Comparison of ENCODE assay signal across 8 cellular contexts in genomic region chr2:25982273-25982967, GRCh38. TPM values are rescaled to one million over a fixed set of nuclear protein-coding genes. Genes with fewer than 3 reads are reported as not detected.
DNase-seq lines count a peak whose midpoint lies in the region; ATAC-seq, FAIRE-seq and TF ChIP-seq lines count a peak whose summit lies in the region.

Gene KIF3C (minus strand): TSS chr2:25982497. CDS start chr2:25981917, 580 bp downstream.

- peak within 1 kb of the TSS; percentile 34 to 65 for H3K4me3 ChIP-seq in DND-41 (ENCODE audit: low read depth in 1 of 2, low read length in 2 of 2)
- H3K4me3 ChIP-seq in HEK293 (ENCODE audit: low read depth, low read length), result peak within 1 kb of the TSS; percentile 71
- H3K4me3 ChIP-seq in right atrium auricular region, result peak within 1 kb of the TSS; percentile 72 to 86

- H4K20me1 ChIP-seq in DND-41 (ENCODE audit: insufficient read depth, low read length), result peaks cover 2% of the 10 kb centered on the region

- FAIRE-seq in urothelium cell line (lab: Jason Lieb, UNC), result peak; percentile 17

- H3K9me3 ChIP-seq in DND-41 (ENCODE audit: insufficient read depth, low read length, severe bottlenecking) (no peaks in the 10 kb centered on the region), HEK293 (ENCODE audit: control insufficient read depth, insufficient read depth, low read depth, low read length) (no peaks in the 10 kb centered on the region), T-helper 17 cell (ENCODE audit: control insufficient read depth, low read length, poor library complexity, severe bottlenecking) (no peaks in the 10 kb centered on the region), right atrium auricular region (no peaks in the 10 kb centered on the region)

- ATAC-seq in DND-41 (ENCODE audit: insufficient read depth, low read depth), result peak; percentile 86
- peak; percentile 95 for ATAC-seq in T-helper 17 cell

- H3K4me1 Mint-ChIP-seq in T-helper 17 cell, result peaks cover 16% of the 10 kb centered on the region

- H3K4me2 ChIP-seq in DND-41 (ENCODE audit: insufficient read depth, low read length), result peak within 1 kb of the TSS; percentile 95

- peak within 1 kb of the TSS; percentile 91 for H3K4me3 Mint-ChIP-seq in T-helper 17 cell

- TF ChIP-seq CTCF in DND-41 (IDR thresholded peaks at IDR 0.05; ENCODE audit: borderline replicate concordance, extremely low read depth, low read length, poor library complexity, severe bottlenecking) (no peak), HEK293 (tag by site-specific recombination; IDR thresholded peaks at IDR 0.05) (no peak), right atrium auricular region (IDR thresholded peaks at IDR 0.05) (no peak)

- H3K36me3 ChIP-seq in DND-41 (ENCODE audit: insufficient read depth, low read length) (no peaks in the 10 kb centered on the region), HEK293 (ENCODE audit: control insufficient read depth in 2 of 2, insufficient read depth in 1 of 2, low read length in 2 of 2) (peaks cover 0 to 7% of the 10 kb centered on the region in 2 experiments; a peak in 1 of 3 replicates), right atrium auricular region (no peaks in the 10 kb centered on the region)

- peak within 1 kb of the TSS; percentile 90 for H3K27ac Mint-ChIP-seq in T-helper 17 cell

- POLR2A ChIA-PET in HEK293 (lab: Yijun Ruan, JAX), result interaction anchor here (0.8 to 2.9 kb wide), 6 partner anchors 9 to 54 kb away, joined by 3 to 12 read pairs (median 4); partner anchors contain the start of gene RAB10

- DNase-seq in DND-41 (peak; percentile 82), NCI-H1417 (lab: John Stamatoyannopoulos, UW) (peak; percentile 91 to 95 (median 93)), T-helper 17 cell (peak; percentile 56 to 69 (median 65)), anterior cingulate cortex (lab: John Stamatoyannopoulos, UW) (peak in 57 of 58 donors; percentile 67 to 95 (median 80)), right atrium auricular region (ENCODE audit: low spot score) (no peak), pulmonary artery endothelial cell (ENCODE audit: low read depth, low spot score) (no peak), urothelium cell line (ENCODE audit: low spot score) (peak; percentile 89)

- H3K36me3 Mint-ChIP-seq in T-helper 17 cell (ENCODE audit: low read depth), result no peaks in the 10 kb centered on the region

- peaks cover 13% of the 10 kb centered on the region; the same call in 1 of the 2 replicates for H3K79me2 ChIP-seq in DND-41 (ENCODE audit: insufficient read depth, low read length)

- H3K4me1 ChIP-seq in DND-41 (ENCODE audit: insufficient read depth, low read length), result peaks cover 49% of the 10 kb centered on the region
- H3K4me1 ChIP-seq in HEK293 (ENCODE audit: control insufficient read depth, insufficient read depth, low read length), result peaks cover 8% of the 10 kb centered on the region
- H3K4me1 ChIP-seq in right atrium auricular region, result peaks cover 0 to 28% of the 10 kb centered on the region in 2 donors

- CTCF ChIA-PET in HEK293 (lab: Yijun Ruan, JAX), result interaction anchor here (0.5 to 2.0 kb wide), 5 partner anchors 9 to 163 kb away, joined by 3 to 7 read pairs (median 3); no protein-coding TSS in a partner anchor

- no peaks in the 10 kb centered on the region for H3K27me3 Mint-ChIP-seq in T-helper 17 cell

- peak within 1 kb of the TSS; percentile 93 for H2AFZ ChIP-seq in DND-41 (ENCODE audit: low read depth, low read length)

- H3K27me3 ChIP-seq in DND-41 (ENCODE audit: insufficient read depth, low read length, poor library complexity) (no peaks in the 10 kb centered on the region), right atrium auricular region (no peaks in the 10 kb centered on the region)

- H3K27ac ChIP-seq in DND-41 (ENCODE audit: low read length), result peak within 1 kb of the TSS; percentile 50
- peak within 1 kb of the TSS; percentile 65; the same call in 1 of the 2 replicates for H3K27ac ChIP-seq in HEK293 (ENCODE audit: extremely low read depth, low read depth, low read length)
- H3K27ac ChIP-seq in right atrium auricular region, result peak within 1 kb of the TSS; percentile 53 to 80

- peak within 1 kb of the TSS; percentile 66 for H3K9ac ChIP-seq in DND-41 (ENCODE audit: low read depth, low read length)

TF ChIP-seq in HEK293, 187 proteins besides CTCF, POLR2A, EP300 and RAD21 (continues in another document):
- TF ChIP-seq SP3 (tag by site-specific recombination; IDR thresholded peaks at IDR 0.05) (peak; percentile 67), KLF17 (tag by site-specific recombination; IDR thresholded peaks at IDR 0.05) (no peak), PRDM2 (tag by site-specific recombination; IDR thresholded peaks at IDR 0.05; ENCODE audit: borderline replicate concordance) (no peak), ZNF626 (tag by site-specific recombination; IDR thresholded peaks at IDR 0.05) (no peak), ZBTB26 (tag by site-specific recombination; optimal IDR thresholded peaks at IDR 0.05) (peak; percentile 71), SP2 (tag by site-specific recombination; IDR thresholded peaks at IDR 0.05) (0 out of 2 replicates have a peak, but pooled peaks have one; percentile 14), ZBTB8A (tag by site-specific recombination; IDR thresholded peaks at IDR 0.05) (peak; percentile 91), ZNF335 (tag by site-specific recombination; conservative IDR thresholded peaks at IDR 0.05) (peak; percentile 71), GLIS1 (tag by site-specific recombination; IDR thresholded peaks at IDR 0.05) (peak; percentile 41; the same call in 1 of the 2 replicates), ZIC2 (tag by site-specific recombination; IDR thresholded peaks at IDR 0.05) (peak; percentile 23), GLIS2 (tag by site-specific recombination; IDR thresholded peaks at IDR 0.05) (peak; percentile 57; the same call in 1 of the 2 replicates)

RNA-seq across cellular contexts. Expression of gene KIF3C, which starts in this region (rescaled TPM):
- total RNA-seq in T-helper 17 cell, result 10 to 100 TPM in 1 of 2 donors, 1 to 10 TPM in 1; 2.6 to 10.3 TPM
- 1 to 10 TPM; 3.3 to 3.5 TPM for total RNA-seq in right atrium auricular region
- total RNA-seq in pulmonary artery endothelial cell, result 13.1 and 19.5 TPM in 2 replicates

Comparison
In these comparisons a context has a peak if more than half of its experiments do, and no peak if none do; other contexts are left out.
1. DNase-seq: peak in DND-41 (single experiment), NCI-H1417 (3 of 3), T-helper 17 cell (3 of 3), anterior cingulate cortex (57 of 58) and urothelium cell line (single experiment); none in right atrium auricular region (single experiment) and pulmonary artery endothelial cell (single experiment).
2. Peak in every context shown above with its lines, with median percentiles within 50 percentile points of each other: H3K27ac ChIP-seq and H3K4me3 ChIP-seq.